Comparison of ENCODE assay signal across 19 cellular contexts in genomic region chr1:211908951-211909350, GRCh38.
"Had no signal": no experiment of that assay in that cellular context is flagged by ENCODE, and none has a peak within 500 bp of the region (broad histone marks: within the 10 kb centered on the region; RNA-seq: fewer than 3 reads in every experiment).

No MANE protein-coding gene starts in this region.

- H3K27ac ChIP-seq: dorsolateral prefrontal cortex, neural progenitor cell, ovary, psoas muscle, skin epidermis, suprapubic skin, thyroid gland, vagina had no signal

- DNase-seq: cortex of kidney; dorsolateral prefrontal cortex; effector CD4-positive, alpha-beta T cell; mesenchymal stem cell; midbrain; naive thymus-derived CD4-positive, alpha-beta T cell; occipital lobe; ovary; posterior cingulate gyrus; psoas muscle; right cardiac atrium; spleen; stimulated activated CD4-positive, alpha-beta T cell treated with anti-CD3 and anti-CD28 coated beads, Interleukin-2, amount 100 ng/mL, for 48 hours; stimulated activated naive B cell treated with anti-CD40 and anti-IgM and Interleukin-4, amounts not matched to agents 10 μg/mL and 1 μg/mL and 100 μg/mL, for 72 hours; thyroid gland had no signal

- H3K36me3 ChIP-seq: neural progenitor cell, ovary, spleen, suprapubic skin, thyroid gland, vagina had no signal

- H3K4me2 ChIP-seq: neural progenitor cell had no signal

- H3K4me3 ChIP-seq: dorsolateral prefrontal cortex, neural progenitor cell, ovary, psoas muscle, skin epidermis, spleen, suprapubic skin, thyroid gland, vagina had no signal

- H2AFZ ChIP-seq: neural progenitor cell had no signal

- ATAC-seq: psoas muscle, right cardiac atrium had no signal

- H3K9me3 ChIP-seq: ovary, psoas muscle, spleen, suprapubic skin, thyroid gland, vagina had no signal

- H3K27me3 ChIP-seq: dorsolateral prefrontal cortex, neural progenitor cell, ovary, spleen, suprapubic skin, thyroid gland, vagina had no signal

- H3K4me1 ChIP-seq: neural progenitor cell, psoas muscle, suprapubic skin, thyroid gland, vagina had no signal
